20 cellular contexts compared by ENCODE assay signal in the genomic region with DNA sequence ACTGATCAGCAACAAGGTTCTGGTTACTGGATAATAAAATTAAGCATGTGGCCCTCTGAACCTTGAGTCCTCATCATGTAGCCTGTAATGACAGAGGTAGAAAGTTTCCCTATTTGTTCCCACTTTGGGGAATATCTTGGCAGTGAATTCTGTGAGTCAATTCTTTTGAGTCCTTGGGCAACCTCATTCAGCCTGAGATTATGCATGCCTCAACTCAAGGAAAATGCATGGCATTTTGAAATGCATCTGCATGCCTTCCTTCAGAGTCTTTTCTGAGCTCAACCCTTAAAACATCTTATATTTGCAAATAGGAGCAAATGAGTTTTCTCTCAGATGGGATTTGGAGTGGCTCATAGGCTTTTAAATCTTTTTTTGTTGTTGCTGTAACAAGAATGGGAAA.
DNase-seq lines count a peak whose midpoint lies in the region; ATAC-seq and TF ChIP-seq lines count a peak whose summit lies in the region.
"Had no signal": no experiment of that assay in that cellular context is flagged by ENCODE, and none has a peak within 500 bp of the region (broad histone marks: within the 10 kb centered on the region; RNA-seq: fewer than 3 reads in every experiment).

No MANE protein-coding gene starts in this region.

- peak overlapping the region; percentile 67 for H3K27ac Mint-ChIP-seq in WTC11
- H3K27ac Mint-ChIP-seq in neural crest cell (ENCODE audit: unreplicated experiment) = peak overlapping the region; percentile 86

- ATAC-seq in WTC11 = peak; percentile 55; the same call in 1 of the 2 replicates
- no peak for ATAC-seq in GM18870 (IDR thresholded peaks at IDR 0.05; ENCODE audit: unreplicated experiment)
- ATAC-seq in GM18868 (IDR thresholded peaks at IDR 0.05; ENCODE audit: unreplicated experiment) = no peak
- ATAC-seq: body of pancreas, esophagus mucosa had no signal

- DNase-seq in EL (peak; percentile 14), WTC11 (ENCODE audit: low spot score) (no peak), epithelial cell of proximal tubule (ENCODE audit: low read depth) (peak; percentile 46), neural crest cell (ENCODE audit: low read depth, low spot score) (no peak), Ammon's horn (ENCODE audit: low spot score) (no peak), DMS 273 treated with DMSO at 0.1 percent for 48 hours (lab: John Stamatoyannopoulos, UW) (no peak)
- DNase-seq: activated CD4-positive, CD25-positive, alpha-beta regulatory T cell treated with anti-CD3 and anti-CD28 coated beads, Interleukin-2, amount 50 U/mL, for 72 hours; activated naive CD4-positive, alpha-beta T cell treated with anti-CD3 and anti-CD28 coated beads, Interleukin-2, amount 50 U/mL, for 16 hours; activated T-cell treated with anti-CD3 and anti-CD28 coated beads, Interleukin-2, amount 50 U/mL, for 48 hours; body of pancreas; COR-L47; dorsolateral prefrontal cortex; head of caudate nucleus; KBM-7; NCI-H2029; NK-92 treated with Interleukin-12 subunit alpha and Interleukin-12 subunit beta, amount 100 ng/mL, for 24 hours; retina had no signal

- no peaks in the 10 kb centered on the region for H3K9me3 Mint-ChIP-seq in WTC11
- no peaks in the 10 kb centered on the region for H3K9me3 Mint-ChIP-seq in neural crest cell

- H3K36me3 Mint-ChIP-seq in WTC11 = 0 out of 2 replicates have a peak, but pooled peaks cover 2% of the 10 kb centered on the region
- H3K36me3 Mint-ChIP-seq in neural crest cell (ENCODE audit: low read depth) = no peaks in the 10 kb centered on the region

- H3K4me3 ChIP-seq in epithelial cell of proximal tubule (ENCODE audit: low read depth, low read length) = no peak overlapping the region
- H3K4me3 ChIP-seq: body of pancreas, dorsolateral prefrontal cortex had no signal

- H3K4me3 Mint-ChIP-seq in WTC11 (no peak overlapping the region), neural crest cell (no peak overlapping the region)

- H3K27me3 Mint-ChIP-seq in WTC11 (ENCODE audit: low read depth) = peaks cover 21% of the 10 kb centered on the region
- H3K27me3 Mint-ChIP-seq in neural crest cell (ENCODE audit: low read depth) = no peaks in the 10 kb centered on the region

- H3K4me1 Mint-ChIP-seq in WTC11 (peaks cover 47% of the 10 kb centered on the region), neural crest cell (peaks cover 38% of the 10 kb centered on the region)

- CTCF ChIA-PET in WTC11 (lab: Charles Lee) = no interaction called here

- POLR2A ChIA-PET in WTC11 (lab: Charles Lee) = no interaction called here

- TF ChIP-seq CTCF in WTC11 (IDR thresholded peaks at IDR 0.05) (no peak), epithelial cell of proximal tubule (conservative IDR thresholded peaks at IDR 0.05; ENCODE audit: low read depth, low read length) (no peak), neural crest cell (conservative IDR thresholded peaks at IDR 0.05) (no peak)

TF ChIP-seq in WTC11, 78 proteins besides CTCF, POLR2A, EP300 and RAD21:
- TF ChIP-seq ETV6 (CRISPR knock-in tag; IDR thresholded peaks at IDR 0.05) (no peak), ZNF121 (CRISPR knock-in tag; IDR thresholded peaks at IDR 0.05) (no peak), FOXP1 (CRISPR knock-in tag; IDR thresholded peaks at IDR 0.05; ENCODE audit: borderline replicate concordance) (no peak), FOXK1 (CRISPR knock-in tag; IDR thresholded peaks at IDR 0.05) (no peak), ESRRA (CRISPR knock-in tag; IDR thresholded peaks at IDR 0.05; ENCODE audit: borderline replicate concordance) (no peak), RORB (CRISPR knock-in tag; IDR thresholded peaks at IDR 0.05) (no peak), ZNF396 (CRISPR knock-in tag; IDR thresholded peaks at IDR 0.05; ENCODE audit: borderline replicate concordance) (no peak), SMAD4 (CRISPR knock-in tag; IDR thresholded peaks at IDR 0.05) (no peak), TEAD4 (CRISPR knock-in tag; IDR thresholded peaks at IDR 0.05) (no peak), ZNF219 (CRISPR knock-in tag; IDR thresholded peaks at IDR 0.05; ENCODE audit: borderline replicate concordance) (no peak), ZNF671 (CRISPR knock-in tag; IDR thresholded peaks at IDR 0.05) (no peak), ZNF317 (CRISPR knock-in tag; IDR thresholded peaks at IDR 0.05; ENCODE audit: borderline replicate concordance, low read depth) (no peak), NR3C1 (CRISPR knock-in tag; conservative IDR thresholded peaks at IDR 0.05; ENCODE audit: low read depth) (no peak)
- TF ChIP-seq, protein P1, sequence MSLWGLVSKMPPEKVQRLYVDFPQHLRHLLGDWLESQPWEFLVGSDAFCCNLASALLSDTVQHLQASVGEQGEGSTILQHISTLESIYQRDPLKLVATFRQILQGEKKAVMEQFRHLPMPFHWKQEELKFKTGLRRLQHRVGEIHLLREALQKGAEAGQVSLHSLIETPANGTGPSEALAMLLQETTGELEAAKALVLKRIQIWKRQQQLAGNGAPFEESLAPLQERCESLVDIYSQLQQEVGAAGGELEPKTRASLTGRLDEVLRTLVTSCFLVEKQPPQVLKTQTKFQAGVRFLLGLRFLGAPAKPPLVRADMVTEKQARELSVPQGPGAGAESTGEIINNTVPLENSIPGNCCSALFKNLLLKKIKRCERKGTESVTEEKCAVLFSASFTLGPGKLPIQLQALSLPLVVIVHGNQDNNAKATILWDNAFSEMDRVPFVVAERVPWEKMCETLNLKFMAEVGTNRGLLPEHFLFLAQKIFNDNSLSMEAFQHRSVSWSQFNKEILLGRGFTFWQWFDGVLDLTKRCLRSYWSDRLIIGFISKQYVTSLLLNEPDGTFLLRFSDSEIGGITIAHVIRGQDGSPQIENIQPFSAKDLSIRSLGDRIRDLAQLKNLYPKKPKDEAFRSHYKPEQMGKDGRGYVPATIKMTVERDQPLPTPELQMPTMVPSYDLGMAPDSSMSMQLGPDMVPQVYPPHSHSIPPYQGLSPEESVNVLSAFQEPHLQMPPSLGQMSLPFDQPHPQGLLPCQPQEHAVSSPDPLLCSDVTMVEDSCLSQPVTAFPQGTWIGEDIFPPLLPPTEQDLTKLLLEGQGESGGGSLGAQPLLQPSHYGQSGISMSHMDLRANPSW (CRISPR knock-in tag; conservative IDR thresholded peaks at IDR 0.05; ENCODE audit: low read depth) = no peak
- TF ChIP-seq, protein P2, sequence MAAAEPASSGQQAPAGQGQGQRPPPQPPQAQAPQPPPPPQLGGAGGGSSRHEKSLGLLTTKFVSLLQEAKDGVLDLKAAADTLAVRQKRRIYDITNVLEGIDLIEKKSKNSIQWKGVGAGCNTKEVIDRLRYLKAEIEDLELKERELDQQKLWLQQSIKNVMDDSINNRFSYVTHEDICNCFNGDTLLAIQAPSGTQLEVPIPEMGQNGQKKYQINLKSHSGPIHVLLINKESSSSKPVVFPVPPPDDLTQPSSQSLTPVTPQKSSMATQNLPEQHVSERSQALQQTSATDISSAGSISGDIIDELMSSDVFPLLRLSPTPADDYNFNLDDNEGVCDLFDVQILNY (CRISPR knock-in tag; IDR thresholded peaks at IDR 0.05) = no peak
TF ChIP-seq in WTC11: peak in this region for 0.

Comparison
In these comparisons a context has a peak if more than half of its experiments do, and no peak if none do; other contexts are left out.
1. DNase-seq: peak in EL (single experiment) and epithelial cell of proximal tubule (single experiment); none in WTC11 (single experiment), neural crest cell (single experiment), Ammon's horn (single experiment) and DMS 273 treated with DMSO at 0.1 percent for 48 hours (single experiment).